8 cellular contexts compared by ENCODE assay signal in genomic region chr1:26692211-26692792, GRCh38. TPM values are rescaled to one million over a fixed set of nuclear protein-coding genes. Genes with fewer than 3 reads are reported as not detected.
DNase-seq lines count a peak whose midpoint lies in the region; ATAC-seq and TF ChIP-seq lines count a peak whose summit lies in the region.

No MANE protein-coding gene starts in this region.

- intact Hi-C loops in Right ventricle myocardium superior (cut with DNase I) = no loop called here
- intact Hi-C loops in ovary (cut with DNase I) = loop anchor here in 1 of 4 donors (5.0 kb wide), 1 partner anchor 95 kb away; the partner anchor contains the start of gene PIGV

- WGBS in ovary, 3 donors = 0 to 1% (median 0%) methylated on average over 30 of the region's 30 CpGs

- TF ChIP-seq POLR2A in ovary (IDR thresholded peaks at IDR 0.05) = peak; percentile 63

- no peak for TF ChIP-seq EP300 in ovary (IDR thresholded peaks at IDR 0.05)

- no peaks in the 10 kb centered on the region; the same call in 1 of the 2 replicates for H3K36me3 ChIP-seq in BE2C
- no peaks in the 10 kb centered on the region for H3K36me3 ChIP-seq in adipocyte (ENCODE audit: control insufficient read depth, insufficient read depth, low read length, severe bottlenecking)
- no peaks in the 10 kb centered on the region for H3K36me3 ChIP-seq in ovary
- H3K36me3 ChIP-seq in thoracic aorta = no peaks in the 10 kb centered on the region

- peak overlapping the region; percentile 51 for H3K4me3 ChIP-seq in BE2C (ENCODE audit: low read depth, low read length)
- peak overlapping the region; percentile 78 for H3K4me3 ChIP-seq in adipocyte (ENCODE audit: low read length)
- peak overlapping the region; percentile 56 for H3K4me3 ChIP-seq in ovary
- peak overlapping the region; percentile 79 for H3K4me3 ChIP-seq in thoracic aorta

- peak; percentile 28 for ATAC-seq in GM19463 (IDR thresholded peaks at IDR 0.05; ENCODE audit: unreplicated experiment)
- peak; percentile 68 for ATAC-seq in Right ventricle myocardium superior (ENCODE audit: poor library complexity)
- ATAC-seq in thoracic aorta (ENCODE audit: insufficient number of reproducible peaks, low FRiP score, low read depth) = peak; percentile 33

- H3K9ac ChIP-seq in adipocyte (ENCODE audit: low read length) = peak overlapping the region; percentile 89

- peak; percentile 16; the same call in 1 of the 2 replicates for TF ChIP-seq CTCF in BE2C (IDR thresholded peaks at IDR 0.05; ENCODE audit: low read depth, low read length)
- TF ChIP-seq CTCF in ovary (IDR thresholded peaks at IDR 0.05) = peak in 2 of 3 donors; percentile 36 to 41
- TF ChIP-seq CTCF in thoracic aorta (IDR thresholded peaks at IDR 0.05) = peak; percentile 10

- DNase-seq in BE2C = peak; percentile 74
- DNase-seq in NCI-H128 (lab: John Stamatoyannopoulos, UW; ENCODE audit: unreplicated experiment) = peak; percentile 98
- DNase-seq in SW 1271 (lab: John Stamatoyannopoulos, UW) = peak; percentile 78 to 98
- DNase-seq in adipocyte (ENCODE audit: low read depth) = peak; percentile 93
- DNase-seq in Right ventricle myocardium superior = peak; percentile 87
- DNase-seq in ovary = peak; percentile 77 to 87 (median 80)
- DNase-seq in thoracic aorta (ENCODE audit: low spot score) = no peak

- H3K27ac ChIP-seq in ovary (peak overlapping the region; percentile 72 to 93), thoracic aorta (peak overlapping the region; percentile 91 to 98)

- H3K27me3 ChIP-seq in BE2C = no peaks in the 10 kb centered on the region
- no peaks in the 10 kb centered on the region for H3K27me3 ChIP-seq in adipocyte (replicated peaks; ENCODE audit: control insufficient read depth, insufficient read depth, low read length)
- H3K27me3 ChIP-seq in ovary = no peaks in the 10 kb centered on the region
- H3K27me3 ChIP-seq in thoracic aorta (replicated peaks; ENCODE audit: insufficient read depth) = no peaks in the 10 kb centered on the region

- H3K9me3 ChIP-seq in BE2C (no peaks in the 10 kb centered on the region), adipocyte (ENCODE audit: control insufficient read depth, low read length) (no peaks in the 10 kb centered on the region), ovary (no peaks in the 10 kb centered on the region), thoracic aorta (no peaks in the 10 kb centered on the region)

- peaks cover 3% of the 10 kb centered on the region; the same call in 1 of the 2 replicates for H3K4me1 ChIP-seq in BE2C
- H3K4me1 ChIP-seq in adipocyte (ENCODE audit: control insufficient read depth, insufficient read depth, low read length) = peaks cover 36% of the 10 kb centered on the region
- peaks cover 8% of the 10 kb centered on the region for H3K4me1 ChIP-seq in ovary (ENCODE audit: insufficient read depth)
- peaks cover 17 to 34% of the 10 kb centered on the region in 2 donors for H3K4me1 ChIP-seq in thoracic aorta (ENCODE audit: control insufficient read depth in 1 of 2, low read depth in 2 of 2)

RNA-seq across cellular contexts. Expression of gene ARID1A, which starts 3.5 kb away (rescaled TPM):
- polyA plus RNA-seq in BE2C (2012; ENCODE audit: insufficient read depth, insufficient read length, low read depth) = 90.2 TPM
- 29.4 TPM for total RNA-seq in Right ventricle myocardium superior
- total RNA-seq in ovary = 100 to 1,000 TPM in 1 of 7 donors, 10 to 100 TPM in 6; 28.5 to 102 (median 77.5) TPM
- polyA plus RNA-seq in ovary = 10 to 100 TPM; 27.6 to 40.1 TPM
- 10 to 100 TPM; 53.6 to 69.2 TPM for total RNA-seq in thoracic aorta
